In the genomic region with DNA sequence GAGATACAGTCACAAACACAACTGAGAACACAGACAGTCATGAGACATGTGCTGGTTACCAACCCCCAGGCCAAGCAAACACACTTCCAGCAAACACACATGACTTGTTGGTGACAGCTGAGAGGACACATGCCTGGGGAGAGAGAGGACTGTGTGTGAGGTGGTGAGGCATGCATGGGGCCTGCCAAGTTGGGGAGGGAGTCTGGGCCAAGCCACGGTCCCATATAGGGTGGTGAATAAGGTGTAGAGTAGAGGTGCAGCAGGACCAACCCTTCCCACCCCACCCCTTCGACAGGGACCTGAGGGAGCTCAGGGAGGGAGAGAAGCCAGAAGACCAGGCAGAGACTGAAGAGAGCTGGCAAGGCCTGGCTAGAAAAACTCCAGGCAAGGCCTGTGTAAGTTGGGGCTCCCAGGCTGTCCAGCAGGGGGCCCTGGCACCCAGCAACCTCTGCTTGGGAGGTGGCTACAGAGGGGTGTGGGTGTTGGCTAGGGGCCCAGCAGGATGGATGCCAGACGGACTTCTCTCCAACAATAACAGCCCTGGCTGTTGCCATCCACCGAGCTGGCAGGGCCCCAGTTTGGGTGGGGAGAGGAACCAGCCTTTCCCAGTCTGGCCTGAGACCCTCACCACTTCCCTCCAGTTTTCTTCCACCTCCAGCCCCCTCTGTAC, we compare ENCODE assay signal across 1 cellular context.
A peak's percentile ranks its signal among the peaks of the same experiment; 100 is the strongest.
TF ChIP-seq lines count a peak whose summit lies in the region.

No MANE protein-coding gene starts in this region.

TF ChIP-seq in IMR-90, 13 proteins besides CTCF, POLR2A, EP300 and RAD21:
- peak; percentile 59; the same call in 1 of the 2 replicates for TF ChIP-seq MAZ (IDR thresholded peaks at IDR 0.05; ENCODE audit: borderline replicate concordance, low read depth, low read length)
- peak; percentile 14; the same call in 1 of the 2 replicates for TF ChIP-seq MXI1 (IDR thresholded peaks at IDR 0.05; ENCODE audit: borderline replicate concordance, low read depth, low read length)
- TF ChIP-seq SMC3 (IDR thresholded peaks at IDR 0.05; ENCODE audit: low read depth, low read length), result peak; percentile 33; the same call in 1 of the 2 replicates
- TF ChIP-seq MAFK (IDR thresholded peaks at IDR 0.05; ENCODE audit: low read depth, low read length), result no peak
